8 cellular contexts compared by ENCODE assay signal in the genomic region with DNA sequence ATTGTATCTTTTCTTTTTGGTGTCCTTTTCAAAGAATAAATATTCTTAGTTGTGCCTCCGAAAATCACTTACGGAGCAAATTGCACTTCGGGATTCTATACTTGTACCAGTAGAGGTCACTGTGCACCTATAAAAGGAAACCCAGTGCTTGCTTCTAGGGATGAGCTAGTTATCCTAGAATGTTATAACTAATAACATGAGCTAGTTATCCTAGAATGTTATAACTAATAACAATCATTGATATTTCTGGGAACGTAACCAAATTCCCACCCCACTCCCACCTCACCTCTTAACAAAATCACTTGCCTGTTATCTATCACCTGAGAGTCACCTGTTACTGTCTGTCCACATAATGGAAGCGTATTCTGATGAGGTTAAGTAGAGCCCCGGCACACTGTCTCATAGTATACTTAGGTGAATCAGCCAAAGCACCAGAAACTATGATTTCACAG.
A peak's percentile ranks its signal among the peaks of the same experiment; 100 is the strongest.
DNase-seq lines count a peak whose midpoint lies in the region; ATAC-seq, FAIRE-seq and TF ChIP-seq lines count a peak whose summit lies in the region.

No MANE protein-coding gene starts in this region.

- in situ Hi-C loops in GM13976 (cut with MboI; ENCODE audit: low sequenced_read_pairs, unreplicated experiment) = no loop called here

- no peaks in the 10 kb centered on the region for H3K27me3 Mint-ChIP-seq in chondrocyte (ENCODE audit: low read depth)

- H3K4me1 Mint-ChIP-seq in chondrocyte (ENCODE audit: low read depth) = peaks cover 31% of the 10 kb centered on the region

- FAIRE-seq in GM19239 (lab: Jason Lieb, UNC) = no peak

- H3K27ac Mint-ChIP-seq in chondrocyte (ENCODE audit: unreplicated experiment) = peak overlapping the region; percentile 43

- DNase-seq in AML-193 (lab: John Stamatoyannopoulos, UW) (peak; percentile 63), GM13976 (ENCODE audit: low spot score) (peak; percentile 36), NCI-H460 (ENCODE audit: extremely low read depth, low read depth) (peak; percentile 47), chondrocyte (ENCODE audit: low spot score) (no peak), lung microvascular endothelial cell (ENCODE audit: low read depth in 2 of 2) (peak; percentile 70 to 77), GM19239 (ENCODE audit: insufficient read length, low spot score) (no peak)
- no peak for DNase-seq in effector CD4-positive, alpha-beta T cell

- TF ChIP-seq CTCF in GM13976 (IDR thresholded peaks at IDR 0.05; ENCODE audit: borderline replicate concordance, control extremely low read depth, extremely low read depth, insufficient read depth, missing control alignments) (peak; percentile 50), chondrocyte (IDR thresholded peaks at IDR 0.05) (peak; percentile 94)

- no peak for ATAC-seq in HG03521 (IDR thresholded peaks at IDR 0.05; ENCODE audit: unreplicated experiment)

- H3K36me3 Mint-ChIP-seq in chondrocyte (ENCODE audit: low read depth) = no peaks in the 10 kb centered on the region

- no peak overlapping the region for H3K4me3 Mint-ChIP-seq in chondrocyte (ENCODE audit: unreplicated experiment)

- H3K9me3 Mint-ChIP-seq in chondrocyte (ENCODE audit: low read depth) = no peaks in the 10 kb centered on the region

Comparison
In these comparisons a context has a peak if more than half of its experiments do, and no peak if none do; other contexts are left out.
1. DNase-seq: peak in AML-193 (2 of 2), GM13976 (single experiment), NCI-H460 (single experiment) and lung microvascular endothelial cell (2 of 2); none in chondrocyte (single experiment), GM19239 (single experiment) and effector CD4-positive, alpha-beta T cell (single experiment).